In the genomic region with DNA sequence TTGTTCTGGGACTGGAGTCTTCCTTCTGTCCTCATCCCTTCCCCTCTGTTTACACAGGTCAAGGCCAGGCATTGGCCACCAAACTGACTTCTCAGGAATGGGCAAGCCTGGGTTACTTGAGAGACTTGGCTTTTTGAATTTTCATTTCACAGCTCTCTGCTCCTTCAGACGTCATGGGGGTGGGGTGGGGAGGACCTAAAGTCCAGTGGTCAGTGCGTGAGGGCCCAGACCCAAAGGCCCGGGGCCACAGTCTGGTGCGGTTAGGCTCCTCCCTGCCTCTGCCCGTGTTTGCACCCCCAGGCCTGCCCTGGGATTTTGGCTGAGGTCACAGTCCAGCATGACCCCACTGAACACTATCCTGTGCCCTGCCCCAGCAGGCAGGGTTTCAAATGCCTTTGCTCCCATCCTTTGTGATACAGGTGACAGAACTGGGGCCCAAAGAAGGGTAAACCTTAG, we compare ENCODE assay signal across 1 cellular context.
A peak's percentile ranks its signal among the peaks of the same experiment; 100 is the strongest.
TF ChIP-seq lines count a peak whose summit lies in the region.

No MANE protein-coding gene starts in this region.

TF ChIP-seq in liver, 16 proteins besides CTCF, POLR2A, EP300 and RAD21 (continued from another document):
- TF ChIP-seq ZBTB33 (IDR thresholded peaks at IDR 0.05) (peak; percentile 11), TAF1 (conservative IDR thresholded peaks at IDR 0.05) (no peak), FOXA1 (IDR thresholded peaks at IDR 0.05) (no peak), FOXA2 (IDR thresholded peaks at IDR 0.05) (no peak), HNF4A (conservative IDR thresholded peaks at IDR 0.05) (peak; percentile 85 to 92), HNF4G (IDR thresholded peaks at IDR 0.05) (peak; percentile 30), SP1 (IDR thresholded peaks at IDR 0.05) (peak; percentile 71), NR2F2 (IDR thresholded peaks at IDR 0.05) (peak; percentile 70), EGR1 (IDR thresholded peaks at IDR 0.05; ENCODE audit: low read depth in 2 of 2) (no peak)
- TF ChIP-seq, protein P1, sequence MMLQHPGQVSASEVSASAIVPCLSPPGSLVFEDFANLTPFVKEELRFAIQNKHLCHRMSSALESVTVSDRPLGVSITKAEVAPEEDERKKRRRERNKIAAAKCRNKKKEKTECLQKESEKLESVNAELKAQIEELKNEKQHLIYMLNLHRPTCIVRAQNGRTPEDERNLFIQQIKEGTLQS (IDR thresholded peaks at IDR 0.05): no peak
